ENCODE assay signal across 7 cellular contexts in the genomic region with DNA sequence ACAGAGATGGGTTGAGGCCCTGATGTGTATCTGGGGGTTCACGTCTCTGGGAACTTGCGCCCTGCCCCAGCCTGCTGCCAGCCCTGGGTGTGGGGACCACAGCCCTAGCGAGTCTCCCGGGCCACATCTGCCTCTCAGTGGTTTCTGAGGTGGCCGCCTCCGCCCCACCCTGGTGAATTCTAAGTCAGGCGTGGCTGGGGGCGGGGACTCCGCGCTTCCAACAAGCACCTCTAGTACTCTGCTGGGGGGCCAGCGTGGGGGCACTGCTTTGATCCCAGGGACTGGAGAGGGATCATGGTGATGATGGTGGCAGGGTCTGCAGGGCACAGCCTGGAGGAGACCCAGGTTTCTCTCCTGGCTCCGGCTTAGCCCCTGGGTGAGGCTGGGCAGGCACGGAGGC. TPM values are rescaled to one million over a fixed set of nuclear protein-coding genes. Genes with fewer than 3 reads are reported as not detected.
DNase-seq lines count a peak whose midpoint lies in the region; ATAC-seq lines count a peak whose summit lies in the region.

No MANE protein-coding gene starts in this region.

- H3K27me3 Mint-ChIP-seq in activated CD4-positive, alpha-beta T cell treated with anti-CD3 and anti-CD28 coated beads, Interleukin-2, amount 10 ng/mL, durations not matched to agents 7 days and 5 days, result peaks cover 7% of the 10 kb centered on the region
- peaks cover 6 to 27% of the 10 kb centered on the region in 2 donors for H3K27me3 Mint-ChIP-seq in stimulated activated naive B cell treated with anti-CD40 and anti-IgM and Interleukin-4, amounts not matched to agents 10 μg/mL and 1 μg/mL and 100 μg/mL, for 72 hours

- no peak overlapping the region for H3K27ac Mint-ChIP-seq in activated CD4-positive, alpha-beta T cell treated with anti-CD3 and anti-CD28 coated beads, Interleukin-2, amount 10 ng/mL, durations not matched to agents 7 days and 5 days
- H3K27ac Mint-ChIP-seq in stimulated activated naive B cell treated with anti-CD40 and anti-IgM and Interleukin-4, amounts not matched to agents 10 μg/mL and 1 μg/mL and 100 μg/mL, for 72 hours, result no peak overlapping the region

- ATAC-seq in GM21786 (IDR thresholded peaks at IDR 0.05; ENCODE audit: unreplicated experiment), result peak; percentile 43
- peak; percentile 69 to 78 for ATAC-seq in stimulated activated naive B cell treated with anti-CD40 and anti-IgM and Interleukin-4, amounts not matched to agents 10 μg/mL and 1 μg/mL and 100 μg/mL, for 72 hours (replicated peaks)
- ATAC-seq in HG03442 (IDR thresholded peaks at IDR 0.05; ENCODE audit: unreplicated experiment), result no peak

- H3K36me3 Mint-ChIP-seq in activated CD4-positive, alpha-beta T cell treated with anti-CD3 and anti-CD28 coated beads, Interleukin-2, amount 10 ng/mL, durations not matched to agents 7 days and 5 days (ENCODE audit: low read depth), result peaks cover 2% of the 10 kb centered on the region
- H3K36me3 Mint-ChIP-seq in stimulated activated naive B cell treated with anti-CD40 and anti-IgM and Interleukin-4, amounts not matched to agents 10 μg/mL and 1 μg/mL and 100 μg/mL, for 72 hours, result no peaks in the 10 kb centered on the region

- intact Hi-C loops in head of caudate nucleus (cut with DNase I), result no loop called here

- H3K4me3 Mint-ChIP-seq in activated CD4-positive, alpha-beta T cell treated with anti-CD3 and anti-CD28 coated beads, Interleukin-2, amount 10 ng/mL, durations not matched to agents 7 days and 5 days, result no peak overlapping the region
- no peak overlapping the region for H3K4me3 Mint-ChIP-seq in stimulated activated naive B cell treated with anti-CD40 and anti-IgM and Interleukin-4, amounts not matched to agents 10 μg/mL and 1 μg/mL and 100 μg/mL, for 72 hours

- H3K4me1 Mint-ChIP-seq in activated CD4-positive, alpha-beta T cell treated with anti-CD3 and anti-CD28 coated beads, Interleukin-2, amount 10 ng/mL, durations not matched to agents 7 days and 5 days, result peaks cover 18% of the 10 kb centered on the region
- H3K4me1 Mint-ChIP-seq in stimulated activated naive B cell treated with anti-CD40 and anti-IgM and Interleukin-4, amounts not matched to agents 10 μg/mL and 1 μg/mL and 100 μg/mL, for 72 hours, result peaks cover 11 to 20% of the 10 kb centered on the region in 2 donors

- H3K9me3 Mint-ChIP-seq in activated CD4-positive, alpha-beta T cell treated with anti-CD3 and anti-CD28 coated beads, Interleukin-2, amount 10 ng/mL, durations not matched to agents 7 days and 5 days, result no peaks in the 10 kb centered on the region
- H3K9me3 Mint-ChIP-seq in stimulated activated naive B cell treated with anti-CD40 and anti-IgM and Interleukin-4, amounts not matched to agents 10 μg/mL and 1 μg/mL and 100 μg/mL, for 72 hours, result no peaks in the 10 kb centered on the region

- CTCF ChIA-PET in activated CD4-positive, alpha-beta T cell treated with anti-CD3 and anti-CD28 coated beads, Interleukin-2, amount 10 ng/mL, durations not matched to agents 7 days and 5 days (lab: Charles Lee), result interaction anchor here (1.5 to 4.1 kb wide), 2 partner anchors 11 to 65 kb away, joined by 6 to 16 read pairs; no protein-coding TSS in a partner anchor

- DNase-seq in activated CD4-positive, alpha-beta T cell treated with anti-CD3 and anti-CD28 coated beads, Interleukin-2, amount 10 ng/mL, durations not matched to agents 7 days and 5 days, result peak; percentile 72
- DNase-seq in head of caudate nucleus, result peak in 36 of 42 donors; percentile 29 to 86 (median 61)
- no peak for DNase-seq in stimulated activated naive B cell treated with anti-CD40 and anti-IgM and Interleukin-4, amounts not matched to agents 10 μg/mL and 1 μg/mL and 100 μg/mL, for 72 hours
- DNase-seq in NCI-H1048 (lab: John Stamatoyannopoulos, UW), result no peak
- no peak for DNase-seq in germinal center (ENCODE audit: low spot score)

- POLR2A ChIA-PET in activated CD4-positive, alpha-beta T cell treated with anti-CD3 and anti-CD28 coated beads, Interleukin-2, amount 10 ng/mL, durations not matched to agents 7 days and 5 days (lab: Charles Lee), result no interaction called here

RNA-seq across cellular contexts. Expression of a gene that starts 3.6 kb away (rescaled TPM):
- under 1 TPM; 0.12 to 0.17 TPM for total RNA-seq in activated CD4-positive, alpha-beta T cell treated with anti-CD3 and anti-CD28 coated beads, Interleukin-2, amount 10 ng/mL, durations not matched to agents 7 days and 5 days

RNA-seq across cellular contexts. Expression of a gene that starts 31.7 kb away (rescaled TPM):
- total RNA-seq in activated CD4-positive, alpha-beta T cell treated with anti-CD3 and anti-CD28 coated beads, Interleukin-2, amount 10 ng/mL, durations not matched to agents 7 days and 5 days, result 10 to 100 TPM; 35.1 to 39.3 TPM

RNA-seq across cellular contexts. Expression of a gene that starts 46.6 kb away (rescaled TPM):
- 10 to 100 TPM; 19.3 to 19.7 TPM for total RNA-seq in activated CD4-positive, alpha-beta T cell treated with anti-CD3 and anti-CD28 coated beads, Interleukin-2, amount 10 ng/mL, durations not matched to agents 7 days and 5 days

RNA-seq across cellular contexts. Expression of a gene that starts 52.2 kb away (rescaled TPM):
- not detected for total RNA-seq in activated CD4-positive, alpha-beta T cell treated with anti-CD3 and anti-CD28 coated beads, Interleukin-2, amount 10 ng/mL, durations not matched to agents 7 days and 5 days

Comparison
In these comparisons a context has a peak if more than half of its experiments do, and no peak if none do; other contexts are left out.
1. DNase-seq: peak in activated CD4-positive, alpha-beta T cell treated with anti-CD3 and anti-CD28 coated beads, Interleukin-2, amount 10 ng/mL, durations not matched to agents 7 days and 5 days (single experiment) and head of caudate nucleus (36 of 42); none in stimulated activated naive B cell treated with anti-CD40 and anti-IgM and Interleukin-4, amounts not matched to agents 10 μg/mL and 1 μg/mL and 100 μg/mL, for 72 hours (single experiment), NCI-H1048 (single experiment) and germinal center (single experiment).